Comparison of ENCODE assay signal across 1 cellular context in genomic region chr3:46663611-46664135, GRCh38.
TF ChIP-seq lines count a peak whose summit lies in the region.

No MANE protein-coding gene starts in this region.

TF ChIP-seq in endothelial cell of umbilical vein, 7 proteins besides CTCF, POLR2A, EP300 and RAD21 (continued from another document):
- TF ChIP-seq GATA2 (IDR thresholded peaks at IDR 0.05; ENCODE audit: insufficient read depth, insufficient read length, low read depth, low read length) = no peak
- TF ChIP-seq MYC (IDR thresholded peaks at IDR 0.05; ENCODE audit: low read depth, low read length) = no peak
- no peak for TF ChIP-seq POLR2AphosphoS5 (IDR thresholded peaks at IDR 0.05; ENCODE audit: insufficient read depth, low read depth, low read length)
- TF ChIP-seq EZH2 (IDR thresholded peaks at IDR 0.05; ENCODE audit: borderline replicate concordance, low read depth, low read length, severe bottlenecking) = no peak
- no peak for TF ChIP-seq FOS (IDR thresholded peaks at IDR 0.05; ENCODE audit: borderline replicate concordance, insufficient read depth, low read length)
- no peak for TF ChIP-seq MAX (IDR thresholded peaks at IDR 0.05; ENCODE audit: insufficient read depth, insufficient read length)
